Comparison of ENCODE assay signal across 25 cellular contexts in the genomic region with DNA sequence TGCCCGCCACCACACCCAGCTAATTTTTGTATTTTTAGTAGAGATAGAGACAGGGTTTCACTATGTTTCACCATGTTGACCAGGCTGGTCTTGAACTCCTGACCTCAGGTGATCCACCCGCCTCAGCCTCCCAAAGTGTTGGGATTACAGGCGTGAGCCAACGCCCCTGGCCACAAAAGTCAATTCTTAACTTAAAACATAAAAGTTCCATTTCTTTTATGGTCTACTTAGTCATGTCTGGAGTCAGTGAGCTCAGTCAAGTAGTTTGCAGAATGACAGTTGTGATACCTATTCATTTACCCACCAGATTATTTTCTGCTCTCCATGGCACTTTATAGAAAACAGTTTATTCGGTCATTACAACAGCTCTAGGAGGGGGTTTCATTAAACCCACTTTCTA.
DNase-seq lines count a peak whose midpoint lies in the region; ATAC-seq, FAIRE-seq and TF ChIP-seq lines count a peak whose summit lies in the region.
"Had no signal": no experiment of that assay in that cellular context is flagged by ENCODE, and none has a peak within 500 bp of the region (broad histone marks: within the 10 kb centered on the region; RNA-seq: fewer than 3 reads in every experiment).

No MANE protein-coding gene starts in this region.

- TF ChIP-seq RAD21 in GM12878 (IDR thresholded peaks at IDR 0.05; ENCODE audit: insufficient read depth, low read depth, low read length), result no peak

- no peaks in the 10 kb centered on the region for H3K9me3 Mint-ChIP-seq in activated CD4-positive, alpha-beta T cell treated with anti-CD3 and anti-CD28 coated beads, Interleukin-2, amount 10 ng/mL, durations not matched to agents 24 days and 14 days
- H3K9me3 Mint-ChIP-seq: CD8-positive, alpha-beta memory T cell; effector memory CD8-positive, alpha-beta T cell; IgD-negative memory B cell had no signal

- no peak overlapping the region for H3K27ac ChIP-seq in GM12878 (ENCODE audit: control insufficient read depth, insufficient read depth)
- H3K27ac ChIP-seq: A549, psoas muscle, SJSA1 had no signal

- no peak overlapping the region for H3K4me2 ChIP-seq in GM12878 (ENCODE audit: control insufficient read depth, insufficient read depth)
- H3K4me2 ChIP-seq: A549 had no signal

- TF ChIP-seq POLR2A in GM12878 (IDR thresholded peaks at IDR 0.05; ENCODE audit: low read depth, low read length), result no peak

- H3K9me3 ChIP-seq in GM12878 (replicated peaks; ENCODE audit: control insufficient read depth, insufficient read depth, low read length), result no peaks in the 10 kb centered on the region; the same call in 2 of the 3 replicates
- H3K9me3 ChIP-seq: A549, heart right ventricle, psoas muscle, SJSA1 had no signal

- H3K79me2 ChIP-seq in GM12878 (ENCODE audit: control insufficient read depth, insufficient read depth, low read length), result no peaks in the 10 kb centered on the region

- no peak overlapping the region for H3K4me3 ChIP-seq in GM12878
- H3K4me3 ChIP-seq: A549, coronary artery, heart right ventricle, psoas muscle, SJSA1 had no signal

- TF ChIP-seq CTCF in GM12878 (IDR thresholded peaks at IDR 0.05 in 2 of 3, conservative IDR thresholded peaks at IDR 0.05 in 1 of 3; ENCODE audit: control insufficient read depth in 2 of 3, extremely low read depth in 1 of 3, insufficient read depth in 1 of 3, low read depth in 3 of 3, low read length in 3 of 3) (no peak), omental fat pad (IDR thresholded peaks at IDR 0.05) (no peak)

- H3K36me3 ChIP-seq in GM12878 (ENCODE audit: control insufficient read depth in 2 of 2, insufficient read depth in 2 of 2, low read length in 1 of 2), result no peaks in the 10 kb centered on the region
- H3K36me3 ChIP-seq: heart right ventricle, SJSA1 had no signal

- H3K36me3 Mint-ChIP-seq in activated CD4-positive, alpha-beta T cell treated with anti-CD3 and anti-CD28 coated beads, Interleukin-2, amount 10 ng/mL, durations not matched to agents 24 days and 14 days (ENCODE audit: low read depth), result peaks cover 7% of the 10 kb centered on the region
- H3K36me3 Mint-ChIP-seq: CD8-positive, alpha-beta memory T cell had no signal

- intact Hi-C loops in activated CD4-positive, alpha-beta T cell treated with anti-CD3 and anti-CD28 coated beads, Interleukin-2, amount 10 ng/mL, durations not matched to agents 24 days and 14 days (cut with micrococcal nuclease), result loop anchor here (1.0 to 10.0 kb wide), 4 partner anchors 53 to 483 kb away; a partner anchor contains a TSS
- intact Hi-C loops in GM12878 (cut with micrococcal nuclease; ENCODE audit: unreplicated experiment), result loop anchor here (5.0 kb wide), 1 partner anchor 312 kb away; a partner anchor contains a TSS

- POLR2A ChIA-PET in GM12878 (lab: Charles Lee), result interaction anchor here (0.8 to 5.4 kb wide), 2 partner anchors 11 to 12 kb away, joined by 4 to 29 read pairs; no protein-coding TSS in a partner anchor

- H3K27ac Mint-ChIP-seq in activated CD4-positive, alpha-beta T cell treated with anti-CD3 and anti-CD28 coated beads, Interleukin-2, amount 10 ng/mL, durations not matched to agents 24 days and 14 days, result peak overlapping the region; percentile 55
- H3K27ac Mint-ChIP-seq: B cell; effector memory CD8-positive, alpha-beta T cell had no signal

- H3K27me3 Mint-ChIP-seq in activated CD4-positive, alpha-beta T cell treated with anti-CD3 and anti-CD28 coated beads, Interleukin-2, amount 10 ng/mL, durations not matched to agents 24 days and 14 days, result peaks cover 17% of the 10 kb centered on the region
- H3K27me3 Mint-ChIP-seq: B cell; CD8-positive, alpha-beta memory T cell; effector memory CD8-positive, alpha-beta T cell had no signal

- RAD21 ChIA-PET in GM12878 (lab: Charles Lee; ENCODE audit: unreplicated experiment), result interaction anchor here (0.8 to 2.6 kb wide), 6 partner anchors 12 to 595 kb away, joined by 3 to 20 read pairs (median 7); no protein-coding TSS in a partner anchor

- no peak overlapping the region for H2AFZ ChIP-seq in GM12878 (ENCODE audit: control insufficient read depth, low read depth, low read length)

- H3K4me1 Mint-ChIP-seq in activated CD4-positive, alpha-beta T cell treated with anti-CD3 and anti-CD28 coated beads, Interleukin-2, amount 10 ng/mL, durations not matched to agents 24 days and 14 days, result peaks cover 31% of the 10 kb centered on the region

- TF ChIP-seq EP300 in GM12878 (IDR thresholded peaks at IDR 0.05; ENCODE audit: borderline replicate concordance in 1 of 2, control insufficient read depth in 1 of 2, low read depth in 2 of 2, low read length in 2 of 2), result no peak

- DNase-seq in activated CD4-positive, alpha-beta T cell treated with anti-CD3 and anti-CD28 coated beads, Interleukin-2, amount 10 ng/mL, durations not matched to agents 24 days and 14 days, result no peak
- no peak for DNase-seq in activated CD4-positive, alpha-beta T cell treated with anti-CD3 and anti-CD28 coated beads for 4 hours
- peak; percentile 30 to 42 for DNase-seq in stimulated activated CD4-positive, alpha-beta T cell treated with anti-CD3 and anti-CD28 coated beads, Interleukin-15, amount 100 ng/mL, for 48 hours (ENCODE audit: low read depth in 2 of 2)
- no peak for DNase-seq in stimulated activated CD4-positive, alpha-beta T cell treated with anti-CD3 and anti-CD28 coated beads, Interleukin-12 subunit alpha, Interleukin-12 subunit beta, amount 100 ng/mL, for 4 hours
- DNase-seq in GM12878 (ENCODE audit: low read depth, low spot score) (no peak), omental fat pad (ENCODE audit: low spot score) (no peak), GF-D8 (lab: John Stamatoyannopoulos, UW) (no peak)
- DNase-seq: activated gamma-delta T cell; anterior cingulate cortex; CD8-positive, alpha-beta memory T cell; effector memory CD8-positive, alpha-beta T cell; foreskin fibroblast; heart right ventricle; left cardiac atrium; NCI-H1092 treated with DMSO at 0.1 percent for 48 hours; NCI-H2029 treated with DMSO at 0.1 percent for 48 hours; NCI-H226; psoas muscle; trophoblast cell had no signal

- SMC1A ChIA-PET in GM12878 (lab: Charles Lee; ENCODE audit: uncharacterized antibody, unreplicated experiment), result interaction anchor here (0.6 to 7.5 kb wide), 11 partner anchors 12 to 594 kb away, joined by 3 to 138 read pairs (median 4); no protein-coding TSS in a partner anchor

- FAIRE-seq in GM12878 (lab: Jason Lieb, UNC), result no peak
- FAIRE-seq: A549 had no signal

- peaks cover 8% of the 10 kb centered on the region for H3K4me1 ChIP-seq in GM12878 (ENCODE audit: control insufficient read depth, insufficient read depth, low read length)
- H3K4me1 ChIP-seq: A549, SJSA1 had no signal

- no TSS peak for BruUV-seq in GM12878 (replicated peaks; lab: Mats Ljungman, UMichigan)

- no peaks in the 10 kb centered on the region for H4K20me1 ChIP-seq in GM12878 (ENCODE audit: control insufficient read depth, insufficient read depth)

- CTCF ChIA-PET in GM12878 (lab: Yijun Ruan, JAX), result interaction anchor here (0.7 to 7.5 kb wide), 6 partner anchors 12 to 61 kb away, joined by 3 to 131 read pairs (median 4); no protein-coding TSS in a partner anchor

- in situ Hi-C loops in GM12878 (cut with MboI), result no loop called here

- no peak overlapping the region for H3K4me3 Mint-ChIP-seq in activated CD4-positive, alpha-beta T cell treated with anti-CD3 and anti-CD28 coated beads, Interleukin-2, amount 10 ng/mL, durations not matched to agents 24 days and 14 days
- H3K4me3 Mint-ChIP-seq: B cell; CD8-positive, alpha-beta memory T cell; effector memory CD8-positive, alpha-beta T cell had no signal

- 9% methylated on average over 5 of the region's 5 CpGs for WGBS in GM12878 (ENCODE audit: insufficient coverage, insufficient replicate concordance, low lambda C conversion rate, missing lambda C conversion rate)

- H3K27me3 ChIP-seq in GM12878 (replicated peaks in 1 of 2; ENCODE audit: control insufficient read depth in 2 of 2, insufficient read depth in 2 of 2, low read length in 1 of 2), result no peaks in the 10 kb centered on the region; a peak in 1 of 4 replicates
- H3K27me3 ChIP-seq: heart right ventricle, SJSA1 had no signal

- no peak overlapping the region for H3K9ac ChIP-seq in GM12878 (ENCODE audit: control insufficient read depth, insufficient read depth, low read length)

- ATAC-seq in GM12878, result peak; percentile 7
- no peak for ATAC-seq in omental fat pad (ENCODE audit: low FRiP score)
- no peak for ATAC-seq in SK-N-SH treated with all-trans-retinoic acid at 6 μM for 48 hours
- ATAC-seq: A549; effector memory CD8-positive, alpha-beta T cell; heart right ventricle; left cardiac atrium; psoas muscle had no signal

TF ChIP-seq in GM12878, 131 proteins besides CTCF, POLR2A, EP300 and RAD21 (continues in another document):
- TF ChIP-seq, protein P1, sequence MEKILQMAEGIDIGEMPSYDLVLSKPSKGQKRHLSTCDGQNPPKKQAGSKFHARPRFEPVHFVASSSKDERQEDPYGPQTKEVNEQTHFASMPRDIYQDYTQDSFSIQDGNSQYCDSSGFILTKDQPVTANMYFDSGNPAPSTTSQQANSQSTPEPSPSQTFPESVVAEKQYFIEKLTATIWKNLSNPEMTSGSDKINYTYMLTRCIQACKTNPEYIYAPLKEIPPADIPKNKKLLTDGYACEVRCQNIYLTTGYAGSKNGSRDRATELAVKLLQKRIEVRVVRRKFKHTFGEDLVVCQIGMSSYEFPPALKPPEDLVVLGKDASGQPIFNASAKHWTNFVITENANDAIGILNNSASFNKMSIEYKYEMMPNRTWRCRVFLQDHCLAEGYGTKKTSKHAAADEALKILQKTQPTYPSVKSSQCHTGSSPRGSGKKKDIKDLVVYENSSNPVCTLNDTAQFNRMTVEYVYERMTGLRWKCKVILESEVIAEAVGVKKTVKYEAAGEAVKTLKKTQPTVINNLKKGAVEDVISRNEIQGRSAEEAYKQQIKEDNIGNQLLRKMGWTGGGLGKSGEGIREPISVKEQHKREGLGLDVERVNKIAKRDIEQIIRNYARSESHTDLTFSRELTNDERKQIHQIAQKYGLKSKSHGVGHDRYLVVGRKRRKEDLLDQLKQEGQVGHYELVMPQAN (conservative IDR thresholded peaks at IDR 0.05), result no peak
- TF ChIP-seq RUNX3 (IDR thresholded peaks at IDR 0.05; ENCODE audit: low read length), result peak; percentile 45

TF ChIP-seq in SK-N-SH treated with all-trans-retinoic acid at 6 μM for 48 hours, 23 proteins besides CTCF, POLR2A, EP300 and RAD21 (continues in another document):
- TF ChIP-seq ZNF70 (CRISPR knock-in tag; IDR thresholded peaks at IDR 0.05) (no peak), BACH2 (CRISPR knock-in tag; IDR thresholded peaks at IDR 0.05; ENCODE audit: borderline replicate concordance) (no peak)

Comparison
In these comparisons a context has a peak if more than half of its experiments do, and no peak if none do; other contexts are left out.
1. DNase-seq: peak in stimulated activated CD4-positive, alpha-beta T cell treated with anti-CD3 and anti-CD28 coated beads, Interleukin-15, amount 100 ng/mL, for 48 hours (2 of 2); none in activated CD4-positive, alpha-beta T cell treated with anti-CD3 and anti-CD28 coated beads, Interleukin-2, amount 10 ng/mL, durations not matched to agents 24 days and 14 days (single experiment), activated CD4-positive, alpha-beta T cell treated with anti-CD3 and anti-CD28 coated beads for 4 hours (0 of 2), stimulated activated CD4-positive, alpha-beta T cell treated with anti-CD3 and anti-CD28 coated beads, Interleukin-12 subunit alpha, Interleukin-12 subunit beta, amount 100 ng/mL, for 4 hours (single experiment), GM12878 (single experiment), omental fat pad (single experiment) and GF-D8 (single experiment).